20 cellular contexts compared by ENCODE assay signal in genomic region chr9:115399026-115399425, GRCh38.
"Had no signal": no experiment of that assay in that cellular context is flagged by ENCODE, and none has a peak within 500 bp of the region (broad histone marks: within the 10 kb centered on the region; RNA-seq: fewer than 3 reads in every experiment).

No MANE protein-coding gene starts in this region.

- DNase-seq: activated CD4-positive, alpha-beta memory T cell treated with anti-CD3 and anti-CD28 coated beads for 36 hours; activated CD4-positive, alpha-beta T cell treated with anti-CD3 and anti-CD28 coated beads, Interleukin-2, amount 10 ng/mL, durations not matched to agents 7 days and 5 days; activated CD4-positive, CD25-positive, alpha-beta regulatory T cell; activated CD8-positive, alpha-beta memory T cell treated with anti-CD3 and anti-CD28 coated beads for 24 hours; activated gamma-delta T cell; activated naive CD4-positive, alpha-beta T cell treated with anti-CD3 and anti-CD28 coated beads for 36 hours; activated T-cell treated with anti-CD3 and anti-CD28 coated beads for 4 hours; activated T-cell treated with anti-CD3 and anti-CD28 coated beads, Interleukin-2, amount 50 U/mL, for 48 hours; KG1; NCI-H1092; NCI-H1417; NCI-H1930; NCI-H2171 treated with DMSO at 0.1 percent for 48 hours; NCI-H226; NCI-H526; NCI-H774; RPMI8226; T-helper 1 cell had no signal

- H3K27ac ChIP-seq: SK-N-MC, VCaP had no signal

- H3K4me3 ChIP-seq: SK-N-MC had no signal
